In genomic region chr19:6210721-6211600, GRCh38 we compare ENCODE assay signal across 25 cellular contexts.
DNase-seq lines count a peak whose midpoint lies in the region; ATAC-seq and TF ChIP-seq lines count a peak whose summit lies in the region.
"Had no signal": no experiment of that assay in that cellular context is flagged by ENCODE, and none has a peak within 500 bp of the region (broad histone marks: within the 10 kb centered on the region; RNA-seq: fewer than 3 reads in every experiment).

No MANE protein-coding gene starts in this region.

- no peak overlapping the region for H3K4ac ChIP-seq in neuronal stem cell (ENCODE audit: low read length)

- no peak overlapping the region for H3K14ac ChIP-seq in neuronal stem cell (ENCODE audit: low read length)

- H2BK15ac ChIP-seq in neuronal stem cell (ENCODE audit: low read length), result no peak overlapping the region

- H3K9me3 Mint-ChIP-seq in type B pancreatic cell, result no peaks in the 10 kb centered on the region
- H3K9me3 Mint-ChIP-seq: activated CD4-positive, alpha-beta memory T cell treated with anti-CD3 and anti-CD28 coated beads for 36 hours; dendritic cell treated with granulocyte-macrophage colony-stimulating factor and Interleukin-4, amounts not matched to agents 40 ng/mL and 50 ng/mL, for 4 days; immature natural killer cell; T-helper 1 cell treated with Interleukin-12 subunit alpha and Interleukin-12 subunit beta and Interleukin-4 antibody, amounts not matched to agents 30 μg/mL and 1 μg/mL, for 36 hours had no signal

- H2BK12ac ChIP-seq in neuronal stem cell (ENCODE audit: low read length), result no peak overlapping the region

- H3K79me1 ChIP-seq in neuronal stem cell (ENCODE audit: low read depth, low read length), result peaks cover 13% of the 10 kb centered on the region

- H2BK5ac ChIP-seq in neuronal stem cell (ENCODE audit: low read length), result peak overlapping the region; percentile 24

- TF ChIP-seq CTCF in type B pancreatic cell (conservative IDR thresholded peaks at IDR 0.05), result no peak

- H2BK120ac ChIP-seq in neuronal stem cell (ENCODE audit: low read depth, low read length), result no peak overlapping the region

- H3K23ac ChIP-seq in neuronal stem cell (ENCODE audit: low read depth, low read length, poor library complexity), result no peak overlapping the region

- H3K4me1 ChIP-seq in right cardiac atrium (ENCODE audit: control insufficient read depth, insufficient read depth, low read length) (no peaks in the 10 kb centered on the region), neuronal stem cell (ENCODE audit: control insufficient read depth in 2 of 2, insufficient read depth in 1 of 2, low read depth in 1 of 2, low read length in 2 of 2) (peaks cover 2 to 4% of the 10 kb centered on the region in 2 donors)
- H3K4me1 ChIP-seq: body of pancreas, esophagus squamous epithelium, testis had no signal

- H3K4me3 Mint-ChIP-seq in type B pancreatic cell, result no peak overlapping the region
- H3K4me3 Mint-ChIP-seq: activated CD4-positive, alpha-beta memory T cell treated with anti-CD3 and anti-CD28 coated beads for 36 hours; activated naive CD8-positive, alpha-beta T cell; dendritic cell treated with granulocyte-macrophage colony-stimulating factor and Interleukin-4, amounts not matched to agents 40 ng/mL and 50 ng/mL, for 4 days; immature natural killer cell; T-helper 1 cell treated with Interleukin-12 subunit alpha and Interleukin-12 subunit beta and Interleukin-4 antibody, amounts not matched to agents 30 μg/mL and 1 μg/mL, for 36 hours had no signal

- no peak overlapping the region for H2AFZ ChIP-seq in neuronal stem cell (ENCODE audit: low read length)
- H2AFZ ChIP-seq: GM23248 had no signal

- H3K4me3 ChIP-seq in right cardiac atrium (ENCODE audit: low read length) (no peak overlapping the region), neuronal stem cell (ENCODE audit: low read length in 2 of 2) (no peak overlapping the region)
- H3K4me3 ChIP-seq: body of pancreas, esophagus squamous epithelium, GM23248, lung, testis had no signal

- H3K4me1 Mint-ChIP-seq in type B pancreatic cell (ENCODE audit: unreplicated experiment), result peaks cover 10% of the 10 kb centered on the region
- H3K4me1 Mint-ChIP-seq: immature natural killer cell had no signal

- no peak overlapping the region for H3K4me2 ChIP-seq in neuronal stem cell (ENCODE audit: insufficient read depth, low read length, poor library complexity, severe bottlenecking)

- no peak overlapping the region for H4K8ac ChIP-seq in neuronal stem cell (ENCODE audit: low read depth, low read length)

- H3K27me3 ChIP-seq in right cardiac atrium (ENCODE audit: control insufficient read depth, insufficient read depth) (no peaks in the 10 kb centered on the region), neuronal stem cell (ENCODE audit: control insufficient read depth in 3 of 3, insufficient read depth in 3 of 3, low read depth in 1 of 3, low read length in 3 of 3) (no peaks in the 10 kb centered on the region)
- H3K27me3 ChIP-seq: body of pancreas, esophagus squamous epithelium, testis had no signal

- ATAC-seq in right cardiac atrium (peak in 1 of 2 donors; percentile 4), HG03457 (IDR thresholded peaks at IDR 0.05; ENCODE audit: unreplicated experiment) (no peak)
- ATAC-seq: body of pancreas had no signal

- H3K27ac Mint-ChIP-seq in type B pancreatic cell, result no peak overlapping the region
- H3K27ac Mint-ChIP-seq: activated CD4-positive, alpha-beta memory T cell treated with anti-CD3 and anti-CD28 coated beads for 36 hours; activated naive CD8-positive, alpha-beta T cell; dendritic cell treated with granulocyte-macrophage colony-stimulating factor and Interleukin-4, amounts not matched to agents 40 ng/mL and 50 ng/mL, for 4 days; immature natural killer cell; T-helper 1 cell treated with Interleukin-12 subunit alpha and Interleukin-12 subunit beta and Interleukin-4 antibody, amounts not matched to agents 30 μg/mL and 1 μg/mL, for 36 hours had no signal

- peak in 2 of 3 donors; percentile 46 to 48 for DNase-seq in right cardiac atrium
- no peak for DNase-seq in cardiac septum (ENCODE audit: low spot score)
- peak; percentile 39 for DNase-seq in ecto neural progenitor cell (ENCODE audit: low spot score)
- DNase-seq in neuronal stem cell (ENCODE audit: low spot score), result no peak
- DNase-seq in DMS53 (lab: John Stamatoyannopoulos, UW), result no peak
- no peak for DNase-seq in NK-92 treated with Interleukin-12 subunit alpha and Interleukin-12 subunit beta, amount 100 ng/mL, for 24 hours (lab: John Stamatoyannopoulos, UW)
- no peak for DNase-seq in type B pancreatic cell (ENCODE audit: extremely low spot score, unreplicated experiment)
- DNase-seq: activated CD4-positive, alpha-beta memory T cell treated with anti-CD3 and anti-CD28 coated beads for 36 hours; activated T-cell treated with anti-CD3 and anti-CD28 coated beads, Interleukin-2, amount 50 U/mL, for 1 hour; DND-41; esophagus squamous epithelium; glutamatergic neuron; GM23248; immature natural killer cell; NCI-H187 treated with DMSO at 0.1 percent for 48 hours; SHP77 treated with DMSO at 0.1 percent for 48 hours; small intestine; stimulated activated CD4-positive, alpha-beta T cell treated with anti-CD3 and anti-CD28 coated beads, Interleukin-4, amount 100 ng/mL, for 4 hours; testis had no signal

- H3K36me3 Mint-ChIP-seq in type B pancreatic cell, result peaks cover 3% of the 10 kb centered on the region

- H3K9me3 ChIP-seq in right cardiac atrium (ENCODE audit: control insufficient read depth, low read length), result no peaks in the 10 kb centered on the region
- no peaks in the 10 kb centered on the region for H3K9me3 ChIP-seq in neuronal stem cell (replicated peaks in 1 of 2; ENCODE audit: control insufficient read depth in 2 of 2, insufficient read depth in 1 of 2, low read depth in 1 of 2, low read length in 2 of 2)
- H3K9me3 ChIP-seq: body of pancreas, esophagus squamous epithelium, testis had no signal

- peak overlapping the region; percentile 48 for H3K18ac ChIP-seq in neuronal stem cell (ENCODE audit: low read length)

- H4K91ac ChIP-seq in neuronal stem cell (ENCODE audit: low read depth, low read length, poor library complexity), result no peak overlapping the region

- no peaks in the 10 kb centered on the region for H3K27me3 Mint-ChIP-seq in type B pancreatic cell
- H3K27me3 Mint-ChIP-seq: activated CD4-positive, alpha-beta memory T cell treated with anti-CD3 and anti-CD28 coated beads for 36 hours; activated naive CD8-positive, alpha-beta T cell; dendritic cell treated with granulocyte-macrophage colony-stimulating factor and Interleukin-4, amounts not matched to agents 40 ng/mL and 50 ng/mL, for 4 days had no signal

- H3K27ac ChIP-seq in right cardiac atrium (ENCODE audit: low read length), result no peak overlapping the region
- H3K27ac ChIP-seq in neuronal stem cell (replicated peaks; ENCODE audit: low read length), result no peak overlapping the region
- H3K27ac ChIP-seq: body of pancreas, GM23248, testis had no signal

- 80% methylated on average over 32 of the region's 32 CpGs for WGBS in right cardiac atrium
- WGBS in neuronal stem cell (ENCODE audit: extremely low coverage in 2 of 2, insufficient read length in 2 of 2, insufficient replicate concordance in 1 of 2), 2 donors, result no CpG with 5 or more reads among the region's 32 CpGs

- peaks cover 8 to 33% of the 10 kb centered on the region in 2 donors for H3K36me3 ChIP-seq in neuronal stem cell (replicated peaks in 1 of 2; ENCODE audit: control insufficient read depth in 2 of 2, insufficient read depth in 2 of 2, low read length in 2 of 2)

- intact Hi-C loops in right cardiac atrium (cut with DNase I), result no loop called here
- intact Hi-C loops in cardiac septum (cut with DNase I), result no loop called here

- H2AK5ac ChIP-seq in neuronal stem cell (ENCODE audit: low read depth, low read length), result peak overlapping the region; percentile 86

- H3K9ac ChIP-seq in neuronal stem cell (ENCODE audit: low read depth, low read length, poor library complexity), result no peak overlapping the region
- H3K9ac ChIP-seq: GM23248 had no signal

Comparison
In these comparisons a context has a peak if more than half of its experiments do, and no peak if none do; other contexts are left out.
1. DNase-seq: peak in right cardiac atrium (2 of 3) and ecto neural progenitor cell (single experiment); none in cardiac septum (single experiment), neuronal stem cell (single experiment), DMS53 (single experiment), NK-92 treated with Interleukin-12 subunit alpha and Interleukin-12 subunit beta, amount 100 ng/mL, for 24 hours (single experiment) and type B pancreatic cell (single experiment).